ENCODE assay signal across 22 cellular contexts in the genomic region with DNA sequence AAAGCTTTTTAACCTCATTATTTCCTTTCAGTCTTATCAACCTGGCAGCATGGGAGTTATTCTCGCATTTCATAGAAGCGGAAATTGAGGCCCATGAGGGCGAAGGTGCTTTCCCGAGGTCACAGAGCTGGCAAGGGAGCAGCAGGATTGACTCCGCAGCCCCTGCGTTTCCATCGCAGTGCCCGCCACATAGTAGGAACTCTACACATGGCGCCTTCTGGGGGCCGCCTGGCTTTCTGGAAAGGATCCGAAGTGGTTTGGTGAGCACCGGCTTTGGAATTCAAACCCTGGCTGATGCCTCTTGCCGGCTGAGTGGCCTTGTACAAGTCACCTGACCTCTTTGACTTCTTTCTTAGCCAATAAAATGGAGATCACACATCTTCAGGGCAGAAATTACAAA.
DNase-seq lines count a peak whose midpoint lies in the region; ATAC-seq and TF ChIP-seq lines count a peak whose summit lies in the region.
"Had no signal": no experiment of that assay in that cellular context is flagged by ENCODE, and none has a peak within 500 bp of the region (broad histone marks: within the 10 kb centered on the region; RNA-seq: fewer than 3 reads in every experiment).

No MANE protein-coding gene starts in this region.

- no peaks in the 10 kb centered on the region for H3K79me2 ChIP-seq in osteoblast (ENCODE audit: insufficient read depth, low read length)

- H3K4me3 ChIP-seq in osteoblast (ENCODE audit: insufficient read depth, low read length) (no peak overlapping the region), upper lobe of right lung (no peak overlapping the region)
- H3K4me3 ChIP-seq: PC-9, SJCRH30 had no signal

- H3K27me3 ChIP-seq in osteoblast (ENCODE audit: insufficient read depth, low read length) = peaks cover 8% of the 10 kb centered on the region
- no peaks in the 10 kb centered on the region for H3K27me3 ChIP-seq in upper lobe of right lung
- H3K27me3 ChIP-seq: SJCRH30 had no signal

- H3K9me3 ChIP-seq in osteoblast (ENCODE audit: low read depth, low read length) = no peaks in the 10 kb centered on the region
- H3K9me3 ChIP-seq in upper lobe of right lung = no peaks in the 10 kb centered on the region
- H3K9me3 ChIP-seq: SJCRH30 had no signal

- no peak overlapping the region for H3K27ac ChIP-seq in osteoblast (ENCODE audit: low read depth, low read length)
- no peak overlapping the region for H3K27ac ChIP-seq in upper lobe of right lung
- H3K27ac ChIP-seq: PC-9, SJCRH30 had no signal

- ATAC-seq in upper lobe of right lung (no peak), GM21447 (IDR thresholded peaks at IDR 0.05; ENCODE audit: unreplicated experiment) (no peak), HG03342 (IDR thresholded peaks at IDR 0.05; ENCODE audit: unreplicated experiment) (no peak)
- ATAC-seq: Right ventricle myocardium inferior, SK-N-SH treated with all-trans-retinoic acid at 6 μM for 48 hours had no signal

- DNase-seq in ELR (ENCODE audit: low read depth) (peak; percentile 10), amniotic epithelial cell (ENCODE audit: low read depth) (peak; percentile 2), osteoblast (ENCODE audit: insufficient read length, low spot score, missing footprints) (peak; percentile 11), upper lobe of right lung (peak; percentile 48), DMS114 treated with DMSO at 0.1 percent for 48 hours (lab: John Stamatoyannopoulos, UW; ENCODE audit: unreplicated experiment) (no peak)
- DNase-seq: C1 segment of cervical spinal cord; CD4-positive, alpha-beta memory T cell; COR-L47; KG1; MM.1S; NCI-H1048; NCI-H1417; NCI-H1694; NCI-H2029 treated with DMSO at 0.1 percent for 48 hours; NCI-H2227 treated with DMSO at 0.1 percent for 48 hours; NCI-H526 treated with DMSO at 0.1 percent for 48 hours; PC-9; SJCRH30 had no signal

- H2AFZ ChIP-seq in osteoblast (ENCODE audit: low read length) = no peak overlapping the region
- H2AFZ ChIP-seq: PC-9 had no signal

- H3K4me1 ChIP-seq in osteoblast (ENCODE audit: insufficient read depth, low read length) (peaks cover 6% of the 10 kb centered on the region), upper lobe of right lung (no peaks in the 10 kb centered on the region)
- H3K4me1 ChIP-seq: SJCRH30 had no signal

- H4K20me1 ChIP-seq in osteoblast (ENCODE audit: insufficient read depth, low read length) = no peaks in the 10 kb centered on the region

- no peak overlapping the region for H3K4me2 ChIP-seq in osteoblast (ENCODE audit: insufficient read depth, low read length)
- H3K4me2 ChIP-seq: PC-9 had no signal

- H3K36me3 ChIP-seq in osteoblast (ENCODE audit: insufficient read depth, low read length) = no peaks in the 10 kb centered on the region
- no peaks in the 10 kb centered on the region for H3K36me3 ChIP-seq in upper lobe of right lung
- H3K36me3 ChIP-seq: SJCRH30 had no signal

- intact Hi-C loops in upper lobe of right lung (cut with DNase I) = loop anchor here (10.0 kb wide), 1 partner anchor 384 kb away; no protein-coding TSS in a partner anchor

- TF ChIP-seq CTCF in osteoblast (IDR thresholded peaks at IDR 0.05; ENCODE audit: extremely low read depth, low read depth, low read length) = no peak
- TF ChIP-seq CTCF in upper lobe of right lung (IDR thresholded peaks at IDR 0.05) = no peak
